ENCODE assay signal across 14 cellular contexts in genomic region chr14:51185754-51186153, GRCh38. TPM values are rescaled to one million over a fixed set of nuclear protein-coding genes. Genes with fewer than 3 reads are reported as not detected.
DNase-seq lines count a peak whose midpoint lies in the region; ATAC-seq and FAIRE-seq lines count a peak whose summit lies in the region.
"Had no signal": no experiment of that assay in that cellular context is flagged by ENCODE, and none has a peak within 500 bp of the region (broad histone marks: within the 10 kb centered on the region; RNA-seq: fewer than 3 reads in every experiment).

No MANE protein-coding gene starts in this region.

- no peaks in the 10 kb centered on the region for H3K36me3 Mint-ChIP-seq in activated naive CD4-positive, alpha-beta T cell treated with anti-CD3 and anti-CD28 coated beads for 36 hours (ENCODE audit: low read depth)

- no peaks in the 10 kb centered on the region for H3K9me3 Mint-ChIP-seq in activated naive CD4-positive, alpha-beta T cell treated with anti-CD3 and anti-CD28 coated beads for 36 hours

- CTCF ChIA-PET in activated naive CD4-positive, alpha-beta T cell treated with anti-CD3 and anti-CD28 coated beads for 36 hours (lab: Charles Lee) = no interaction called here

- peaks cover 3% of the 10 kb centered on the region for H3K27me3 Mint-ChIP-seq in activated naive CD4-positive, alpha-beta T cell treated with anti-CD3 and anti-CD28 coated beads for 36 hours (ENCODE audit: low read depth)

- intact Hi-C loops in activated naive CD4-positive, alpha-beta T cell treated with anti-CD3 and anti-CD28 coated beads for 36 hours (cut with micrococcal nuclease) = no loop called here

- DNase-seq in GM18507 (ENCODE audit: extremely low spot score, insufficient read length, low read depth) = no peak
- DNase-seq in DMS114 treated with DMSO at 0.1 percent for 48 hours (lab: John Stamatoyannopoulos, UW; ENCODE audit: unreplicated experiment) = no peak
- DNase-seq in A172 (ENCODE audit: low spot score) = no peak
- DNase-seq in activated naive CD4-positive, alpha-beta T cell treated with anti-CD3 and anti-CD28 coated beads for 36 hours = no peak
- DNase-seq: activated CD8-positive, alpha-beta memory T cell treated with anti-CD3 and anti-CD28 coated beads, Interleukin-2, amount 50 U/mL, for 48 hours; adrenal gland; DMS79 treated with DMSO at 0.1 percent for 48 hours; NCI-H345; pancreas; stimulated activated CD4-positive, alpha-beta T cell treated with anti-CD3 and anti-CD28 coated beads, Interleukin-15, amount 100 ng/mL, for 24 hours had no signal

- ATAC-seq in GM19468 (IDR thresholded peaks at IDR 0.05; ENCODE audit: extremely low read depth, unreplicated experiment) = peak; percentile 34
- ATAC-seq in HG02852 (IDR thresholded peaks at IDR 0.05; ENCODE audit: unreplicated experiment) = peak; percentile 85
- peak; percentile 67 for ATAC-seq in HG03460 (IDR thresholded peaks at IDR 0.05; ENCODE audit: unreplicated experiment)
- ATAC-seq in HG03565 (IDR thresholded peaks at IDR 0.05; ENCODE audit: unreplicated experiment) = no peak
- ATAC-seq: pancreas had no signal

- no peak overlapping the region for H3K4me3 Mint-ChIP-seq in activated naive CD4-positive, alpha-beta T cell treated with anti-CD3 and anti-CD28 coated beads for 36 hours

- H3K27ac Mint-ChIP-seq in activated naive CD4-positive, alpha-beta T cell treated with anti-CD3 and anti-CD28 coated beads for 36 hours = no peak overlapping the region

- FAIRE-seq in GM18507 (lab: Jason Lieb, UNC) = peak; percentile 81
- FAIRE-seq: pancreas had no signal

- H3K4me1 Mint-ChIP-seq in activated naive CD4-positive, alpha-beta T cell treated with anti-CD3 and anti-CD28 coated beads for 36 hours (ENCODE audit: low read depth) = peaks cover 4% of the 10 kb centered on the region

RNA-seq across cellular contexts. Expression of gene TMX1, which starts 54.3 kb away (rescaled TPM):
- 40.4 and 51.6 TPM in 2 replicates for total RNA-seq in A172 (2014; rRNA removed; shearing (Covaris generic))
- 10 to 100 TPM; 59.4 to 59.6 TPM for total RNA-seq in activated naive CD4-positive, alpha-beta T cell treated with anti-CD3 and anti-CD28 coated beads for 36 hours
